ENCODE assay signal across 1 cellular context in genomic region chr19:39449116-39449797, GRCh38.
TF ChIP-seq lines count a peak whose summit lies in the region.

No MANE protein-coding gene starts in this region.

TF ChIP-seq in IMR-90, 13 proteins besides CTCF, POLR2A, EP300 and RAD21:
- TF ChIP-seq NFE2L2 (IDR thresholded peaks at IDR 0.05; ENCODE audit: low read depth, low read length) (no peak), MAZ (IDR thresholded peaks at IDR 0.05; ENCODE audit: borderline replicate concordance, low read depth, low read length) (no peak), FOS (IDR thresholded peaks at IDR 0.05; ENCODE audit: low read depth, low read length) (no peak), RFX5 (IDR thresholded peaks at IDR 0.05; ENCODE audit: low read depth, low read length) (no peak), RCOR1 (IDR thresholded peaks at IDR 0.05; ENCODE audit: insufficient replicate concordance, low read length) (no peak), MAFK (IDR thresholded peaks at IDR 0.05; ENCODE audit: low read depth, low read length) (no peak), CEBPB (IDR thresholded peaks at IDR 0.05; ENCODE audit: low read depth, low read length) (no peak), MXI1 (IDR thresholded peaks at IDR 0.05; ENCODE audit: borderline replicate concordance, low read depth, low read length) (no peak), CHD1 (IDR thresholded peaks at IDR 0.05; ENCODE audit: low read depth, low read length) (no peak), BHLHE40 (IDR thresholded peaks at IDR 0.05; ENCODE audit: low read depth, low read length) (no peak), SMC3 (IDR thresholded peaks at IDR 0.05; ENCODE audit: low read depth, low read length) (no peak)
- TF ChIP-seq, protein P1, sequence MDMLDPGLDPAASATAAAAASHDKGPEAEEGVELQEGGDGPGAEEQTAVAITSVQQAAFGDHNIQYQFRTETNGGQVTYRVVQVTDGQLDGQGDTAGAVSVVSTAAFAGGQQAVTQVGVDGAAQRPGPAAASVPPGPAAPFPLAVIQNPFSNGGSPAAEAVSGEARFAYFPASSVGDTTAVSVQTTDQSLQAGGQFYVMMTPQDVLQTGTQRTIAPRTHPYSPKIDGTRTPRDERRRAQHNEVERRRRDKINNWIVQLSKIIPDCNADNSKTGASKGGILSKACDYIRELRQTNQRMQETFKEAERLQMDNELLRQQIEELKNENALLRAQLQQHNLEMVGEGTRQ (IDR thresholded peaks at IDR 0.05; ENCODE audit: low read depth, low read length), result no peak
- TF ChIP-seq, protein P2, sequence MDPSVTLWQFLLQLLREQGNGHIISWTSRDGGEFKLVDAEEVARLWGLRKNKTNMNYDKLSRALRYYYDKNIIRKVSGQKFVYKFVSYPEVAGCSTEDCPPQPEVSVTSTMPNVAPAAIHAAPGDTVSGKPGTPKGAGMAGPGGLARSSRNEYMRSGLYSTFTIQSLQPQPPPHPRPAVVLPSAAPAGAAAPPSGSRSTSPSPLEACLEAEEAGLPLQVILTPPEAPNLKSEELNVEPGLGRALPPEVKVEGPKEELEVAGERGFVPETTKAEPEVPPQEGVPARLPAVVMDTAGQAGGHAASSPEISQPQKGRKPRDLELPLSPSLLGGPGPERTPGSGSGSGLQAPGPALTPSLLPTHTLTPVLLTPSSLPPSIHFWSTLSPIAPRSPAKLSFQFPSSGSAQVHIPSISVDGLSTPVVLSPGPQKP (IDR thresholded peaks at IDR 0.05; ENCODE audit: borderline replicate concordance, low read depth, low read length), result no peak
